In the genomic region with DNA sequence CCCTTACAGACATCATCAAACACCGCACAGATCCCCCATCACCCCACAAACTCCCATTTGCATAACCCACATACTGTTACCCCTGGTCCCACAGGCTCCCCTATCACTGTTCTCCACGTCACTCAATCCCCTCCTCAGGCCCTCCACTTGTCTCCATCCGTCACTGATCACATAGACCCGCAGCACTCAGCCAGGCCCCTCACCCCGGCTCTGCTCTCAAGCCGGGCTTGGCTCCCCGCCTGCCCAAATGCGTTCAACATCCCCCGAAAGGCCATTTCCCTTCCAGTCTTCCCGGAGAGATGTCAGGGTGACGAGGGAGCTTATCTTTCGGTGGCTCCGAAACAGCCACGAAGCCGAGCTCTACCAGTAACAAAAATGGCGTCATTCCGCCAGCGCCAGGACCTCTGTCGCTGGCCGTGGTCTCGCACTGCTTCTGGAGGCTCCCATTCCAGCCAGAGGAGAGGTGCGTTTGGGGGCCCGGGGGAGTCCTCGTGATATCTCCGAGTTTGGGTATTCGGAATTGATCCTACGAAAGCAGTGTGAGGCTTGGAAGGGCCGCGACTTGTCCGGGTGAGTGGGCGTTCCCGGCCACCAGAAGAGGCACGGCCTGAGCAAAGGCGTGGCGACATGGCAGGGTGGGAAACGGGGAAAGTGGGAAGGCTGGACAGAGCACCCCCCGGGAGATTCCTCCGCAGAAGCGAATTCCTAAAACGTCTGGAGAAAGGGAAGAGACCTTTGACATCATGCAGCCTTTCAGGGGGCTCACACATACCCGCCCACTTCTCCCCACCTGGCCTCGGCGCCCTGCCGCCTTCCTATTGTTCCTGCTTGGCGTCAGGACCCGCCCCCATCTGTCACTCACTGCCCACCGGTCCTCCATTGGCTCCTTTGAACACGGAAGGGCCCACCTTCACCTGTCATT, we compare ENCODE assay signal across 1 cellular context.
TF ChIP-seq lines count a peak whose summit lies in the region.

A gene (minus strand): TSS at position 577 of the 922 bp plus-strand sequence. CDS start 4,754 bp downstream, outside the sequence.

TF ChIP-seq in SK-N-SH, 30 proteins besides CTCF, POLR2A, EP300 and RAD21 (continued from another document):
- TF ChIP-seq, protein P1, sequence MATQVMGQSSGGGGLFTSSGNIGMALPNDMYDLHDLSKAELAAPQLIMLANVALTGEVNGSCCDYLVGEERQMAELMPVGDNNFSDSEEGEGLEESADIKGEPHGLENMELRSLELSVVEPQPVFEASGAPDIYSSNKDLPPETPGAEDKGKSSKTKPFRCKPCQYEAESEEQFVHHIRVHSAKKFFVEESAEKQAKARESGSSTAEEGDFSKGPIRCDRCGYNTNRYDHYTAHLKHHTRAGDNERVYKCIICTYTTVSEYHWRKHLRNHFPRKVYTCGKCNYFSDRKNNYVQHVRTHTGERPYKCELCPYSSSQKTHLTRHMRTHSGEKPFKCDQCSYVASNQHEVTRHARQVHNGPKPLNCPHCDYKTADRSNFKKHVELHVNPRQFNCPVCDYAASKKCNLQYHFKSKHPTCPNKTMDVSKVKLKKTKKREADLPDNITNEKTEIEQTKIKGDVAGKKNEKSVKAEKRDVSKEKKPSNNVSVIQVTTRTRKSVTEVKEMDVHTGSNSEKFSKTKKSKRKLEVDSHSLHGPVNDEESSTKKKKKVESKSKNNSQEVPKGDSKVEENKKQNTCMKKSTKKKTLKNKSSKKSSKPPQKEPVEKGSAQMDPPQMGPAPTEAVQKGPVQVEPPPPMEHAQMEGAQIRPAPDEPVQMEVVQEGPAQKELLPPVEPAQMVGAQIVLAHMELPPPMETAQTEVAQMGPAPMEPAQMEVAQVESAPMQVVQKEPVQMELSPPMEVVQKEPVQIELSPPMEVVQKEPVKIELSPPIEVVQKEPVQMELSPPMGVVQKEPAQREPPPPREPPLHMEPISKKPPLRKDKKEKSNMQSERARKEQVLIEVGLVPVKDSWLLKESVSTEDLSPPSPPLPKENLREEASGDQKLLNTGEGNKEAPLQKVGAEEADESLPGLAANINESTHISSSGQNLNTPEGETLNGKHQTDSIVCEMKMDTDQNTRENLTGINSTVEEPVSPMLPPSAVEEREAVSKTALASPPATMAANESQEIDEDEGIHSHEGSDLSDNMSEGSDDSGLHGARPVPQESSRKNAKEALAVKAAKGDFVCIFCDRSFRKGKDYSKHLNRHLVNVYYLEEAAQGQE (IDR thresholded peaks at IDR 0.05; ENCODE audit: low read depth, low read length), result no peak
- no peak for TF ChIP-seq JUND (IDR thresholded peaks at IDR 0.05)
- TF ChIP-seq FOSL2 (IDR thresholded peaks at IDR 0.05; ENCODE audit: borderline replicate concordance, low read depth), result no peak
- TF ChIP-seq, protein P2, sequence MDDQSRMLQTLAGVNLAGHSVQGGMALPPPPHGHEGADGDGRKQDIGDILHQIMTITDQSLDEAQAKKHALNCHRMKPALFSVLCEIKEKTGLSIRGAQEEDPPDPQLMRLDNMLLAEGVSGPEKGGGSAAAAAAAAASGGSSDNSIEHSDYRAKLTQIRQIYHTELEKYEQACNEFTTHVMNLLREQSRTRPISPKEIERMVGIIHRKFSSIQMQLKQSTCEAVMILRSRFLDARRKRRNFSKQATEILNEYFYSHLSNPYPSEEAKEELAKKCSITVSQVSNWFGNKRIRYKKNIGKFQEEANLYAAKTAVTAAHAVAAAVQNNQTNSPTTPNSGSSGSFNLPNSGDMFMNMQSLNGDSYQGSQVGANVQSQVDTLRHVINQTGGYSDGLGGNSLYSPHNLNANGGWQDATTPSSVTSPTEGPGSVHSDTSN (IDR thresholded peaks at IDR 0.05), result peak; percentile 92
- TF ChIP-seq, protein P3, sequence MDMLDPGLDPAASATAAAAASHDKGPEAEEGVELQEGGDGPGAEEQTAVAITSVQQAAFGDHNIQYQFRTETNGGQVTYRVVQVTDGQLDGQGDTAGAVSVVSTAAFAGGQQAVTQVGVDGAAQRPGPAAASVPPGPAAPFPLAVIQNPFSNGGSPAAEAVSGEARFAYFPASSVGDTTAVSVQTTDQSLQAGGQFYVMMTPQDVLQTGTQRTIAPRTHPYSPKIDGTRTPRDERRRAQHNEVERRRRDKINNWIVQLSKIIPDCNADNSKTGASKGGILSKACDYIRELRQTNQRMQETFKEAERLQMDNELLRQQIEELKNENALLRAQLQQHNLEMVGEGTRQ (IDR thresholded peaks at IDR 0.05; ENCODE audit: borderline replicate concordance, low read depth, low read length), result no peak
- TF ChIP-seq CHD2 (IDR thresholded peaks at IDR 0.05; ENCODE audit: low read length, partially characterized antibody), result no peak
- TF ChIP-seq TAF1 (IDR thresholded peaks at IDR 0.05; ENCODE audit: borderline replicate concordance, low read depth, low read length), result no peak
- TF ChIP-seq TCF12 (IDR thresholded peaks at IDR 0.05), result no peak
- TF ChIP-seq FOXJ3 (CRISPR knock-in tag; IDR thresholded peaks at IDR 0.05), result no peak
- TF ChIP-seq RCOR1 (IDR thresholded peaks at IDR 0.05; ENCODE audit: low read length), result no peak
- no peak for TF ChIP-seq RXRA (IDR thresholded peaks at IDR 0.05; ENCODE audit: borderline replicate concordance, low read depth)
- TF ChIP-seq NRF1 (IDR thresholded peaks at IDR 0.05; ENCODE audit: low read depth, low read length), result no peak
- TF ChIP-seq NFIC (IDR thresholded peaks at IDR 0.05; ENCODE audit: borderline replicate concordance), result no peak
- TF ChIP-seq MXI1 (IDR thresholded peaks at IDR 0.05; ENCODE audit: low read depth, low read length), result 0 out of 2 replicates have a peak, but pooled peaks have one; percentile 27
- TF ChIP-seq, protein P4, sequence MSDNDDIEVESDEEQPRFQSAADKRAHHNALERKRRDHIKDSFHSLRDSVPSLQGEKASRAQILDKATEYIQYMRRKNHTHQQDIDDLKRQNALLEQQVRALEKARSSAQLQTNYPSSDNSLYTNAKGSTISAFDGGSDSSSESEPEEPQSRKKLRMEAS (IDR thresholded peaks at IDR 0.05; ENCODE audit: low read depth), result no peak
- TF ChIP-seq, protein P5, sequence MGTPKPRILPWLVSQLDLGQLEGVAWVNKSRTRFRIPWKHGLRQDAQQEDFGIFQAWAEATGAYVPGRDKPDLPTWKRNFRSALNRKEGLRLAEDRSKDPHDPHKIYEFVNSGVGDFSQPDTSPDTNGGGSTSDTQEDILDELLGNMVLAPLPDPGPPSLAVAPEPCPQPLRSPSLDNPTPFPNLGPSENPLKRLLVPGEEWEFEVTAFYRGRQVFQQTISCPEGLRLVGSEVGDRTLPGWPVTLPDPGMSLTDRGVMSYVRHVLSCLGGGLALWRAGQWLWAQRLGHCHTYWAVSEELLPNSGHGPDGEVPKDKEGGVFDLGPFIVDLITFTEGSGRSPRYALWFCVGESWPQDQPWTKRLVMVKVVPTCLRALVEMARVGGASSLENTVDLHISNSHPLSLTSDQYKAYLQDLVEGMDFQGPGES (IDR thresholded peaks at IDR 0.05; ENCODE audit: low read depth, low read length), result no peak
- no peak for TF ChIP-seq ELF1 (IDR thresholded peaks at IDR 0.05)
- TF ChIP-seq, protein P6, sequence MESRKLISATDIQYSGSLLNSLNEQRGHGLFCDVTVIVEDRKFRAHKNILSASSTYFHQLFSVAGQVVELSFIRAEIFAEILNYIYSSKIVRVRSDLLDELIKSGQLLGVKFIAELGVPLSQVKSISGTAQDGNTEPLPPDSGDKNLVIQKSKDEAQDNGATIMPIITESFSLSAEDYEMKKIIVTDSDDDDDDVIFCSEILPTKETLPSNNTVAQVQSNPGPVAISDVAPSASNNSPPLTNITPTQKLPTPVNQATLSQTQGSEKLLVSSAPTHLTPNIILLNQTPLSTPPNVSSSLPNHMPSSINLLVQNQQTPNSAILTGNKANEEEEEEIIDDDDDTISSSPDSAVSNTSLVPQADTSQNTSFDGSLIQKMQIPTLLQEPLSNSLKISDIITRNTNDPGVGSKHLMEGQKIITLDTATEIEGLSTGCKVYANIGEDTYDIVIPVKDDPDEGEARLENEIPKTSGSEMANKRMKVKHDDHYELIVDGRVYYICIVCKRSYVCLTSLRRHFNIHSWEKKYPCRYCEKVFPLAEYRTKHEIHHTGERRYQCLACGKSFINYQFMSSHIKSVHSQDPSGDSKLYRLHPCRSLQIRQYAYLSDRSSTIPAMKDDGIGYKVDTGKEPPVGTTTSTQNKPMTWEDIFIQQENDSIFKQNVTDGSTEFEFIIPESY (IDR thresholded peaks at IDR 0.05; ENCODE audit: borderline replicate concordance, low read depth), result no peak
- no peak for TF ChIP-seq EZH2phosphoT487 (IDR thresholded peaks at IDR 0.05; ENCODE audit: borderline replicate concordance, low read depth)
- TF ChIP-seq POLR2AphosphoS5 (IDR thresholded peaks at IDR 0.05; ENCODE audit: low read depth, low read length), result no peak
- 0 out of 2 replicates have a peak, but pooled peaks have one; percentile 47 for TF ChIP-seq RFX5 (IDR thresholded peaks at IDR 0.05; ENCODE audit: low read length)
- no peak for TF ChIP-seq TEAD4 (IDR thresholded peaks at IDR 0.05; ENCODE audit: borderline replicate concordance, insufficient read depth)
- TF ChIP-seq FOXM1 (IDR thresholded peaks at IDR 0.05; ENCODE audit: low read depth), result no peak
